Comparison of ENCODE assay signal across 8 cellular contexts in genomic region chr21:42593007-42593814, GRCh38.
DNase-seq lines count a peak whose midpoint lies in the region; ATAC-seq, FAIRE-seq and TF ChIP-seq lines count a peak whose summit lies in the region.

No MANE protein-coding gene starts in this region.

- H3K4me2 ChIP-seq in A549, result peak overlapping the region; percentile 72
- H3K4me2 ChIP-seq in mesenchymal stem cell (ENCODE audit: low read length, poor library complexity, severe bottlenecking), result peak overlapping the region; percentile 32

- peak overlapping the region; percentile 96 for H4K91ac ChIP-seq in mesenchymal stem cell (ENCODE audit: low read length)

- POLR2A ChIA-PET in A549 (lab: Yijun Ruan, JAX), result no interaction called here

- peaks cover 23 to 59% of the 10 kb centered on the region in 2 experiments for H3K27me3 ChIP-seq in mesenchymal stem cell (ENCODE audit: control insufficient read depth in 1 of 2, insufficient read depth in 1 of 2, low read length in 2 of 2)

- no peak overlapping the region for H3K14ac ChIP-seq in mesenchymal stem cell (ENCODE audit: low read length in 2 of 2)

- H3K9ac ChIP-seq in mesenchymal stem cell (ENCODE audit: low read length), result peak overlapping the region; percentile 38

- H3K79me1 ChIP-seq in mesenchymal stem cell (replicated peaks; ENCODE audit: low read length, poor library complexity, severe bottlenecking), result no peaks in the 10 kb centered on the region

- peak overlapping the region; percentile 40 to 76 for H3K18ac ChIP-seq in mesenchymal stem cell (ENCODE audit: low read depth in 1 of 2, low read length in 2 of 2)

- no peak for TF ChIP-seq POLR2A in A549 (IDR thresholded peaks at IDR 0.05; ENCODE audit: low read length)

- CTCF ChIA-PET in A549 (lab: Yijun Ruan, JAX), result interaction anchor here (0.6 to 2.0 kb wide), 31 partner anchors 10 to 363 kb away, joined by 3 to 17 read pairs (median 4); no protein-coding TSS in a partner anchor

- no peak for FAIRE-seq in A549 (lab: Jason Lieb, UNC)

- peak overlapping the region; percentile 75 to 79 for H2BK12ac ChIP-seq in mesenchymal stem cell (ENCODE audit: low read length in 2 of 2)

- H2AK5ac ChIP-seq in mesenchymal stem cell (ENCODE audit: low read length, severe bottlenecking), result no peak overlapping the region

- peak overlapping the region; percentile 12 for H2BK15ac ChIP-seq in mesenchymal stem cell (ENCODE audit: low read depth, poor library complexity, severe bottlenecking)

- H3K4me1 ChIP-seq in A549, result no peaks in the 10 kb centered on the region
- peaks cover 3% of the 10 kb centered on the region for H3K4me1 ChIP-seq in mesenchymal stem cell (ENCODE audit: control insufficient read depth, insufficient read depth, low read depth, low read length)

- peak; percentile 83 to 84 for TF ChIP-seq RAD21 in A549 (conservative IDR thresholded peaks at IDR 0.05 in 1 of 2, IDR thresholded peaks at IDR 0.05 in 1 of 2)

- H2BK5ac ChIP-seq in mesenchymal stem cell (ENCODE audit: low read depth, low read length, poor library complexity, severe bottlenecking), result no peak overlapping the region

- H3K9me3 ChIP-seq in A549 (no peaks in the 10 kb centered on the region), mesenchymal stem cell (ENCODE audit: control insufficient read depth, low read length) (peaks cover 9% of the 10 kb centered on the region)

- no peaks in the 10 kb centered on the region for H3K36me3 ChIP-seq in mesenchymal stem cell (ENCODE audit: control insufficient read depth in 1 of 2, insufficient read depth in 2 of 2, low read depth in 1 of 2, low read length in 2 of 2)

- H3K27ac ChIP-seq in A549, result peak overlapping the region in 1 of 2 experiments; percentile 64; a peak in 3 of 6 replicates
- H3K27ac ChIP-seq in mesenchymal stem cell (ENCODE audit: low read length, poor library complexity, severe bottlenecking), result no peak overlapping the region

- DNase-seq in A549 (ENCODE audit: low read depth in 1 of 2, low spot score in 1 of 2) (peak; percentile 42 to 80), NCI-H510A treated with DMSO at 0.1 percent for 48 hours (lab: John Stamatoyannopoulos, UW) (peak; percentile 62), ecto neural progenitor cell (ENCODE audit: low spot score) (peak; percentile 85), mesenchymal stem cell (peak; percentile 65)
- DNase-seq in activated CD4-positive, alpha-beta T cell treated with anti-CD3 and anti-CD28 coated beads, Interleukin-2, amount 50 U/mL, for 1 hour, result peak; percentile 69
- peak; percentile 47 for DNase-seq in stimulated activated CD8-positive, alpha-beta memory T cell treated with anti-CD3 and anti-CD28 coated beads, Interleukin-12 subunit alpha, Interleukin-12 subunit beta, amount 100 ng/mL, for 4 hours (ENCODE audit: low read depth)

- TF ChIP-seq CTCF in A549 (IDR thresholded peaks at IDR 0.05), result peak; percentile 69

- no peak for TF ChIP-seq EP300 in A549 (IDR thresholded peaks at IDR 0.05)

- H2BK120ac ChIP-seq in mesenchymal stem cell (ENCODE audit: low read depth, low read length), result no peak overlapping the region

- peak overlapping the region; percentile 65 for H2AFZ ChIP-seq in mesenchymal stem cell (ENCODE audit: low read depth, low read length)

- ATAC-seq in A549 (peak; percentile 96 to 99), GM18868 (IDR thresholded peaks at IDR 0.05; ENCODE audit: unreplicated experiment) (peak; percentile 48), GM18909 (IDR thresholded peaks at IDR 0.05; ENCODE audit: poor library complexity, unreplicated experiment) (no peak)

- H3K4ac ChIP-seq in mesenchymal stem cell (ENCODE audit: low read depth in 1 of 2, low read length in 2 of 2), result peak overlapping the region in 1 of 2 experiments; percentile 45

- no peak overlapping the region for H3K23ac ChIP-seq in mesenchymal stem cell (ENCODE audit: low read length in 2 of 2)

- 18% methylated on average over 12 of the region's 33 CpGs for WGBS in A549 (ENCODE audit: missing lambda C conversion rate)
- WGBS in mesenchymal stem cell, result 27% methylated on average over 27 of the region's 33 CpGs

- H3K4me3 ChIP-seq in A549 (no peak overlapping the region), mesenchymal stem cell (ENCODE audit: insufficient read depth in 1 of 2, low read depth in 1 of 2, low read length in 2 of 2) (no peak overlapping the region)

- peak overlapping the region; percentile 96 for H4K8ac ChIP-seq in mesenchymal stem cell (ENCODE audit: low read length)

TF ChIP-seq in A549, 52 proteins besides CTCF, POLR2A, EP300 and RAD21:
- TF ChIP-seq SMC3 (IDR thresholded peaks at IDR 0.05) (peak; percentile 75), BHLHE40 (IDR thresholded peaks at IDR 0.05; ENCODE audit: low read depth, low read length) (no peak)
